19 cellular contexts compared by ENCODE assay signal in genomic region chr14:104892517-104893434, GRCh38. TPM values are rescaled to one million over a fixed set of nuclear protein-coding genes. Genes with fewer than 3 reads are reported as not detected.
A peak's percentile ranks its signal among the peaks of the same experiment; 100 is the strongest.
DNase-seq lines count a peak whose midpoint lies in the region; ATAC-seq and TF ChIP-seq lines count a peak whose summit lies in the region.
"Had no signal": no experiment of that assay in that cellular context is flagged by ENCODE, and none has a peak within 500 bp of the region (broad histone marks: within the 10 kb centered on the region; RNA-seq: fewer than 3 reads in every experiment).

No MANE protein-coding gene starts in this region.

- POLR2A ChIA-PET in SK-N-SH (lab: Yijun Ruan, JAX) (no interaction called here), HEK293 (lab: Yijun Ruan, JAX) (no interaction called here)
- POLR2A ChIA-PET in activated CD8-positive, alpha-beta T cell treated with anti-CD3 and anti-CD28 coated beads for 36 hours (lab: Charles Lee): no interaction called here

- peaks cover 1% of the 10 kb centered on the region for H3K27me3 Mint-ChIP-seq in endothelial cell (ENCODE audit: unreplicated experiment)
- H3K27me3 Mint-ChIP-seq in activated CD8-positive, alpha-beta T cell treated with anti-CD3 and anti-CD28 coated beads for 36 hours: peaks cover 3% of the 10 kb centered on the region
- H3K27me3 Mint-ChIP-seq: CD4-positive, alpha-beta T cell; type B pancreatic cell had no signal

- no peak overlapping the region for H3K4me2 ChIP-seq in SK-N-SH

- no peak overlapping the region for H3K9ac ChIP-seq in SK-N-SH

- WGBS in SK-N-SH (ENCODE audit: low lambda C conversion rate): 87% methylated on average over 12 of the region's 31 CpGs

- H3K36me3 ChIP-seq in SK-N-SH (replicated peaks in 1 of 2; ENCODE audit: control insufficient read depth in 1 of 2, insufficient read depth in 2 of 2, low read length in 1 of 2): peaks cover 0 to 1% of the 10 kb centered on the region in 2 experiments
- peaks cover 0 to 36% of the 10 kb centered on the region in 2 experiments; a peak in 1 of 3 replicates for H3K36me3 ChIP-seq in HEK293 (ENCODE audit: control insufficient read depth in 2 of 2, insufficient read depth in 1 of 2, low read length in 2 of 2)
- H3K36me3 ChIP-seq: neutrophil had no signal

- no peaks in the 10 kb centered on the region for H3K27me3 ChIP-seq in SK-N-SH (ENCODE audit: insufficient read depth)
- H3K27me3 ChIP-seq: neutrophil had no signal

- no peak for TF ChIP-seq EP300 in SK-N-SH (IDR thresholded peaks at IDR 0.05; ENCODE audit: borderline replicate concordance in 1 of 2, low read depth in 1 of 2, low read length in 1 of 2)

- intact Hi-C loops in posterior vena cava (cut with DNase I): loop anchor here in 1 of 2 donors (10.0 kb wide), 1 partner anchor 162 kb away; no protein-coding TSS in a partner anchor
- intact Hi-C loops in activated CD8-positive, alpha-beta T cell treated with anti-CD3 and anti-CD28 coated beads for 36 hours (cut with micrococcal nuclease): no loop called here

- DNase-seq in SK-N-SH: peak; percentile 17
- DNase-seq in endothelial cell (ENCODE audit: low spot score): peak; percentile 5
- DNase-seq in posterior vena cava (ENCODE audit: low spot score): peak; percentile 80
- no peak for DNase-seq in activated CD8-positive, alpha-beta T cell treated with anti-CD3 and anti-CD28 coated beads for 36 hours
- DNase-seq in LoVo (ENCODE audit: low spot score): no peak
- DNase-seq: activated CD4-positive, CD25-positive, alpha-beta regulatory T cell; CD4-positive, alpha-beta T cell; DND-41; KG1; mesendoderm; NCI-H1105 treated with DMSO at 0.1 percent for 48 hours had no signal

- CTCF ChIA-PET in SK-N-SH (lab: Yijun Ruan, JAX): interaction anchor here (1.1 to 6.7 kb wide), 3 partner anchors 41 to 155 kb away, joined by 3 to 51 read pairs (median 8); no protein-coding TSS in a partner anchor
- CTCF ChIA-PET in HEK293 (lab: Yijun Ruan, JAX): interaction anchor here (0.5 to 0.9 kb wide), 3 partner anchors 14 to 459 kb away, joined by 3 to 4 read pairs (median 3); no protein-coding TSS in a partner anchor
- CTCF ChIA-PET in activated CD8-positive, alpha-beta T cell treated with anti-CD3 and anti-CD28 coated beads for 36 hours (lab: Charles Lee): no interaction called here

- H3K4me3 ChIP-seq in SK-N-SH (ENCODE audit: low read depth in 2 of 2, low read length in 1 of 2) (no peak overlapping the region), HEK293 (ENCODE audit: low read depth, low read length) (no peak overlapping the region)

- no peak for TF ChIP-seq CTCF in SK-N-SH (IDR thresholded peaks at IDR 0.05)
- no peak for TF ChIP-seq CTCF in HEK293 (tag by site-specific recombination; IDR thresholded peaks at IDR 0.05)
- no peak for TF ChIP-seq CTCF in endothelial cell (IDR thresholded peaks at IDR 0.05; ENCODE audit: unreplicated experiment)
- no peak for TF ChIP-seq CTCF in activated CD8-positive, alpha-beta T cell treated with anti-CD3 and anti-CD28 coated beads for 36 hours (IDR thresholded peaks at IDR 0.05)

- ATAC-seq in SK-N-SH treated with all-trans-retinoic acid at 6 μM for 48 hours (no peak), HG03432 (IDR thresholded peaks at IDR 0.05; ENCODE audit: unreplicated experiment) (no peak)
- ATAC-seq in activated CD8-positive, alpha-beta T cell treated with anti-CD3 and anti-CD28 coated beads for 36 hours: no peak
- ATAC-seq: stimulated activated effector memory CD8-positive, alpha-beta T cell treated with anti-CD3 and anti-CD28 coated beads, Interleukin-12 subunit alpha, Interleukin-12 subunit beta, amount 100 ng/mL, for 72 hours had no signal

- no peaks in the 10 kb centered on the region for H3K9me3 Mint-ChIP-seq in endothelial cell (ENCODE audit: unreplicated experiment)
- H3K9me3 Mint-ChIP-seq in activated CD8-positive, alpha-beta T cell treated with anti-CD3 and anti-CD28 coated beads for 36 hours: no peaks in the 10 kb centered on the region
- H3K9me3 Mint-ChIP-seq: activated T-helper 2 cell treated with anti-CD3 and anti-CD28 coated beads, Interferon-gamma antibody, Interleukin-2, Interleukin-4, amounts not matched to agents 10 μg/mL and 5 μg/mL and 100 μg/mL, durations not matched to agents 14 hours and 24 hours and 36 hours; CD4-positive, alpha-beta T cell; stimulated activated effector memory CD8-positive, alpha-beta T cell treated with anti-CD3 and anti-CD28 coated beads, Interleukin-12 subunit alpha, Interleukin-12 subunit beta, amount 100 ng/mL, for 72 hours; type B pancreatic cell had no signal

- H3K4me3 Mint-ChIP-seq in endothelial cell (ENCODE audit: unreplicated experiment): no peak overlapping the region
- no peak overlapping the region for H3K4me3 Mint-ChIP-seq in activated CD8-positive, alpha-beta T cell treated with anti-CD3 and anti-CD28 coated beads for 36 hours
- H3K4me3 Mint-ChIP-seq: CD4-positive, alpha-beta T cell; stimulated activated effector memory CD8-positive, alpha-beta T cell treated with anti-CD3 and anti-CD28 coated beads, Interleukin-12 subunit alpha, Interleukin-12 subunit beta, amount 100 ng/mL, for 72 hours; type B pancreatic cell had no signal

- no peaks in the 10 kb centered on the region for H3K9me2 ChIP-seq in SK-N-SH

- H3F3A ChIP-seq in SK-N-SH (replicated peaks; ENCODE audit: insufficient read depth): no peaks in the 10 kb centered on the region

- H2AFZ ChIP-seq in SK-N-SH (ENCODE audit: low read depth): no peak overlapping the region

- H3K27ac ChIP-seq in SK-N-SH (ENCODE audit: low read depth in 2 of 2, low read length in 1 of 2) (no peak overlapping the region), HEK293 (ENCODE audit: extremely low read depth, low read depth, low read length) (no peak overlapping the region)
- H3K27ac ChIP-seq: 22Rv1, neutrophil had no signal

- H4K20me1 ChIP-seq in SK-N-SH (ENCODE audit: insufficient read depth): no peaks in the 10 kb centered on the region

- no peak for TF ChIP-seq RAD21 in SK-N-SH (IDR thresholded peaks at IDR 0.05; ENCODE audit: low read length)

- H3K4me1 Mint-ChIP-seq in endothelial cell (ENCODE audit: unreplicated experiment): no peaks in the 10 kb centered on the region
- no peaks in the 10 kb centered on the region for H3K4me1 Mint-ChIP-seq in activated CD8-positive, alpha-beta T cell treated with anti-CD3 and anti-CD28 coated beads for 36 hours (ENCODE audit: low read depth)

- no peaks in the 10 kb centered on the region for H3K79me2 ChIP-seq in SK-N-SH (ENCODE audit: insufficient read depth)

- H3K36me3 Mint-ChIP-seq in endothelial cell (ENCODE audit: low read depth, unreplicated experiment): peaks cover 3% of the 10 kb centered on the region
- no peaks in the 10 kb centered on the region for H3K36me3 Mint-ChIP-seq in activated CD8-positive, alpha-beta T cell treated with anti-CD3 and anti-CD28 coated beads for 36 hours (ENCODE audit: low read depth)
- H3K36me3 Mint-ChIP-seq: type B pancreatic cell had no signal

- peaks cover 0 to 6% of the 10 kb centered on the region in 2 experiments; a peak in 1 of 4 replicates for H3K4me1 ChIP-seq in SK-N-SH (ENCODE audit: control insufficient read depth in 1 of 2, insufficient read depth in 2 of 2, low read depth in 1 of 2, low read length in 1 of 2)
- H3K4me1 ChIP-seq in HEK293 (ENCODE audit: control insufficient read depth, insufficient read depth, low read length): peaks cover 7% of the 10 kb centered on the region

- no peak overlapping the region for H3K27ac Mint-ChIP-seq in endothelial cell (ENCODE audit: unreplicated experiment)
- H3K27ac Mint-ChIP-seq in activated CD8-positive, alpha-beta T cell treated with anti-CD3 and anti-CD28 coated beads for 36 hours: no peak overlapping the region
- H3K27ac Mint-ChIP-seq: activated T-helper 2 cell treated with anti-CD3 and anti-CD28 coated beads, Interferon-gamma antibody, Interleukin-2, Interleukin-4, amounts not matched to agents 10 μg/mL and 5 μg/mL and 100 μg/mL, durations not matched to agents 14 hours and 24 hours and 36 hours; CD4-positive, alpha-beta T cell; stimulated activated effector memory CD8-positive, alpha-beta T cell treated with anti-CD3 and anti-CD28 coated beads, Interleukin-12 subunit alpha, Interleukin-12 subunit beta, amount 100 ng/mL, for 72 hours; type B pancreatic cell had no signal

- H3K9me3 ChIP-seq in SK-N-SH (no peaks in the 10 kb centered on the region), HEK293 (ENCODE audit: control insufficient read depth, insufficient read depth, low read depth, low read length) (no peaks in the 10 kb centered on the region)
- H3K9me3 ChIP-seq: neutrophil had no signal

TF ChIP-seq in SK-N-SH, 30 proteins besides CTCF, POLR2A, EP300 and RAD21 (continues in another document):
- TF ChIP-seq GABPA (IDR thresholded peaks at IDR 0.05; ENCODE audit: low read depth) (no peak), CHD2 (IDR thresholded peaks at IDR 0.05; ENCODE audit: low read length, partially characterized antibody) (no peak), FOXM1 (IDR thresholded peaks at IDR 0.05; ENCODE audit: low read depth) (no peak), SIN3A (IDR thresholded peaks at IDR 0.05; ENCODE audit: borderline replicate concordance, low read depth, low read length) (no peak), RCOR1 (IDR thresholded peaks at IDR 0.05; ENCODE audit: low read length) (no peak)

TF ChIP-seq in HEK293, 187 proteins besides CTCF, POLR2A, EP300 and RAD21 (continues in another document):
- 0 out of 2 replicates have a peak, but pooled peaks have one; percentile 2 for TF ChIP-seq KLF1 (tag by site-specific recombination; IDR thresholded peaks at IDR 0.05)
- no peak for TF ChIP-seq ZNF624 (tag by site-specific recombination; IDR thresholded peaks at IDR 0.05)
- TF ChIP-seq ZNF658 (tag by site-specific recombination; IDR thresholded peaks at IDR 0.05): no peak
- peak; percentile 51 for TF ChIP-seq ZNF600 (tag by site-specific recombination; IDR thresholded peaks at IDR 0.05)

RNA-seq across cellular contexts. Expression of gene CEP170B, which starts 27.7 kb away (rescaled TPM):
- polyA plus RNA-seq in SK-N-SH (2012; rRNA removed): 7.7 and 11.0 TPM in 2 replicates
- 3.9 and 5.9 TPM in 2 replicates for polyA plus RNA-seq in SK-N-SH (2012; cell fraction: cytosol; rRNA removed)
- polyA plus RNA-seq in SK-N-SH (2012; cell fraction: nucleus; rRNA removed): 52.8 and 69.2 TPM in 2 replicates
- total RNA-seq in endothelial cell (ENCODE audit: unreplicated experiment) (11.3 TPM), posterior vena cava (10 to 100 TPM; 26.8 to 47.0 TPM)
- 1 to 10 TPM; 2.2 to 2.3 TPM for total RNA-seq in activated CD8-positive, alpha-beta T cell treated with anti-CD3 and anti-CD28 coated beads for 36 hours

RNA-seq across cellular contexts. Expression of gene PLD4, which starts 31.9 kb away (rescaled TPM):
- polyA plus RNA-seq in SK-N-SH (2012; rRNA removed): 0.02 TPM in 2 replicates
- polyA plus RNA-seq in SK-N-SH (2012; cell fraction: cytosol; rRNA removed): not detected in 2 replicates
- polyA plus RNA-seq in SK-N-SH (2012; cell fraction: nucleus; rRNA removed): 0.14 and 0.19 TPM in 2 replicates
- total RNA-seq in endothelial cell (ENCODE audit: unreplicated experiment) (1.3 TPM), posterior vena cava (under 1 TPM in 1 of 2 donors, not detected in 1; 0.24 TPM)
- total RNA-seq in activated CD8-positive, alpha-beta T cell treated with anti-CD3 and anti-CD28 coated beads for 36 hours: not detected

Comparison
In these comparisons a context has a peak if more than half of its experiments do, and no peak if none do; other contexts are left out.
1. DNase-seq: peak in SK-N-SH (single experiment), endothelial cell (single experiment) and posterior vena cava (single experiment); none in activated CD8-positive, alpha-beta T cell treated with anti-CD3 and anti-CD28 coated beads for 36 hours (single experiment) and LoVo (single experiment).